Comparison of ENCODE assay signal across 2 cellular contexts in genomic region chr22:24201681-24202590, GRCh38.
TF ChIP-seq lines count a peak whose summit lies in the region.

No MANE protein-coding gene starts in this region.

TF ChIP-seq in HCT116, 20 proteins besides CTCF, POLR2A, EP300 and RAD21:
- no peak for TF ChIP-seq EZH2 (IDR thresholded peaks at IDR 0.05)
- peak; percentile 23 for TF ChIP-seq YY1 (IDR thresholded peaks at IDR 0.05; ENCODE audit: extremely low read depth, insufficient replicate concordance, low read depth, low read length)
- peak; percentile 40; the same call in 1 of the 2 replicates for TF ChIP-seq MAX (IDR thresholded peaks at IDR 0.05)
- no peak for TF ChIP-seq SRF (IDR thresholded peaks at IDR 0.05; ENCODE audit: low read depth)
- peak; percentile 76 for TF ChIP-seq JUND (IDR thresholded peaks at IDR 0.05)
- no peak for TF ChIP-seq TCF7L2 (IDR thresholded peaks at IDR 0.05; ENCODE audit: borderline replicate concordance, extremely low read depth, insufficient read depth, insufficient read length)
- TF ChIP-seq ZFX (IDR thresholded peaks at IDR 0.05) = no peak
- TF ChIP-seq CBX3 (IDR thresholded peaks at IDR 0.05; ENCODE audit: low read depth) = no peak; the same call in 1 of the 2 replicates
- peak; percentile 72; the same call in 1 of the 2 replicates for TF ChIP-seq FOSL1 (IDR thresholded peaks at IDR 0.05; ENCODE audit: low read depth)
- 0 out of 2 replicates have a peak, but pooled peaks have one; percentile 36 for TF ChIP-seq SIN3A (IDR thresholded peaks at IDR 0.05; ENCODE audit: low read depth)

TF ChIP-seq in endothelial cell of umbilical vein, 7 proteins besides CTCF, POLR2A, EP300 and RAD21:
- TF ChIP-seq POLR2AphosphoS5 (IDR thresholded peaks at IDR 0.05; ENCODE audit: insufficient read depth, low read depth, low read length) (no peak), GATA2 (IDR thresholded peaks at IDR 0.05; ENCODE audit: insufficient read depth, insufficient read length, low read depth, low read length) (no peak), MAX (IDR thresholded peaks at IDR 0.05; ENCODE audit: insufficient read depth, insufficient read length) (no peak), MYC (IDR thresholded peaks at IDR 0.05; ENCODE audit: low read depth, low read length) (no peak), JUN (IDR thresholded peaks at IDR 0.05; ENCODE audit: borderline replicate concordance, insufficient read depth, insufficient read length, low read depth) (no peak), EZH2 (IDR thresholded peaks at IDR 0.05; ENCODE audit: borderline replicate concordance, low read depth, low read length, severe bottlenecking) (no peak), FOS (IDR thresholded peaks at IDR 0.05; ENCODE audit: borderline replicate concordance, insufficient read depth, low read length) (no peak)
